ENCODE assay signal across 1 cellular context in the genomic region with DNA sequence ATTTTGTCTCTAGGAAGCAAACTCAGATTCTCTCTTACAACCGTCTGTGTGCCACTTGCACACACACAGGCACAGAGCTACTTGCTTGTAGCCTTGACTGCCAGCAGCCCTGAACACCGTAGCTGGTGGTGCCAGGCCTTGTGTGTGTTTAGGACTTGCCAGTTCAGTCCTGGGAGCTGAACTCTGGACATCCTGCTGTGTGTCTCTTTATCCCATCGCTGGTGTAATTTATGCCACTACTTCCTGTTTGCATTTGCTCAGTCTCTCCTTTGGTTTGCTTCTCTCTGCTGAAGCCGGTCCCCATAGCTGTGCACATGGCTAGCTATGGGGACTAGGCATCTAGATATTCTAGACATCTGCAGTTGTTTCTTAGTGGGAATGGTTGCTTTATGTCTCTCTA.
TF ChIP-seq lines count a peak whose summit lies in the region.

No MANE protein-coding gene starts in this region.

TF ChIP-seq in HepG2, 621 proteins besides CTCF, POLR2A, EP300 and RAD21 (continued from another document and continues in another):
- TF ChIP-seq, protein P1, sequence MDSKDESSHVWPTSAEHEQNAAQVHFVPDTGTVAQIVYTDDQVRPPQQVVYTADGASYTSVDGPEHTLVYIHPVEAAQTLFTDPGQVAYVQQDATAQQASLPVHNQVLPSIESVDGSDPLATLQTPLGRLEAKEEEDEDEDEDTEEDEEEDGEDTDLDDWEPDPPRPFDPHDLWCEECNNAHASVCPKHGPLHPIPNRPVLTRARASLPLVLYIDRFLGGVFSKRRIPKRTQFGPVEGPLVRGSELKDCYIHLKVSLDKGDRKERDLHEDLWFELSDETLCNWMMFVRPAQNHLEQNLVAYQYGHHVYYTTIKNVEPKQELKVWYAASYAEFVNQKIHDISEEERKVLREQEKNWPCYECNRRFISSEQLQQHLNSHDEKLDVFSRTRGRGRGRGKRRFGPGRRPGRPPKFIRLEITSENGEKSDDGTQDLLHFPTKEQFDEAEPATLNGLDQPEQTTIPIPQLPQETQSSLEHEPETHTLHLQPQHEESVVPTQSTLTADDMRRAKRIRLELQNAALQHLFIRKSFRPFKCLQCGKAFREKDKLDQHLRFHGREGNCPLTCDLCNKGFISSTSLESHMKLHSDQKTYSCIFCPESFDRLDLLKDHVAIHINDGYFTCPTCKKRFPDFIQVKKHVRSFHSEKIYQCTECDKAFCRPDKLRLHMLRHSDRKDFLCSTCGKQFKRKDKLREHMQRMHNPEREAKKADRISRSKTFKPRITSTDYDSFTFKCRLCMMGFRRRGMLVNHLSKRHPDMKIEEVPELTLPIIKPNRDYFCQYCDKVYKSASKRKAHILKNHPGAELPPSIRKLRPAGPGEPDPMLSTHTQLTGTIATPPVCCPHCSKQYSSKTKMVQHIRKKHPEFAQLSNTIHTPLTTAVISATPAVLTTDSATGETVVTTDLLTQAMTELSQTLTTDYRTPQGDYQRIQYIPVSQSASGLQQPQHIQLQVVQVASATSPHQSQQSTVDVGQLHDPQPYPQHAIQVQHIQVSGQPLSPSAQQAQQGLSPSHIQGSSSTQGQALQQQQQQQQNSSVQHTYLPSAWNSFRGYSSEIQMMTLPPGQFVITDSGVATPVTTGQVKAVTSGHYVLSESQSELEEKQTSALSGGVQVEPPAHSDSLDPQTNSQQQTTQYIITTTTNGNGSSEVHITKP (CRISPR knock-in tag; IDR thresholded peaks at IDR 0.05; ENCODE audit: low read depth), result no peak
- TF ChIP-seq ZFP36 (IDR thresholded peaks at IDR 0.05; ENCODE audit: borderline replicate concordance, low read depth, low read length, partially characterized antibody) (no peak), JUND (CRISPR knock-in tag; IDR thresholded peaks at IDR 0.05) (no peak), ZNF24 (IDR thresholded peaks at IDR 0.05) (no peak), MXI1 (IDR thresholded peaks at IDR 0.05; ENCODE audit: borderline replicate concordance, low read depth, low read length) (peak; percentile 53; the same call in 1 of the 3 replicates), TEAD3 (CRISPR knock-in tag; optimal IDR thresholded peaks at IDR 0.05; ENCODE audit: borderline replicate concordance) (peak; percentile 71), KAT7 (CRISPR knock-in tag; IDR thresholded peaks at IDR 0.05; ENCODE audit: borderline replicate concordance) (no peak), FOXA1 (IDR thresholded peaks at IDR 0.05) (no peak), FOXA1 (CRISPR knock-in tag; IDR thresholded peaks at IDR 0.05) (peak; percentile 59), ZBTB7B (CRISPR knock-in tag; IDR thresholded peaks at IDR 0.05) (no peak), REPIN1 (CRISPR knock-in tag; IDR thresholded peaks at IDR 0.05; ENCODE audit: borderline replicate concordance, low read depth) (no peak), ZNF577 (CRISPR knock-in tag; IDR thresholded peaks at IDR 0.05; ENCODE audit: borderline replicate concordance, low read depth) (no peak), PHF20 (CRISPR knock-in tag; IDR thresholded peaks at IDR 0.05) (no peak), SRSF4 (IDR thresholded peaks at IDR 0.05; ENCODE audit: low read depth, low read length, poor library complexity, severe bottlenecking) (no peak), ZNF3 (CRISPR knock-in tag; IDR thresholded peaks at IDR 0.05) (no peak), KMT2A (CRISPR knock-in tag; IDR thresholded peaks at IDR 0.05) (0 out of 2 replicates have a peak, but pooled peaks have one; percentile 35), HMGA1 (CRISPR knock-in tag; conservative IDR thresholded peaks at IDR 0.05) (no peak), GABPA (IDR thresholded peaks at IDR 0.05; ENCODE audit: low read depth, low read length) (no peak), GABPA (CRISPR knock-in tag; IDR thresholded peaks at IDR 0.05; ENCODE audit: low read depth) (peak; percentile 74), ZNF605 (CRISPR knock-in tag; IDR thresholded peaks at IDR 0.05) (no peak), NFIC (IDR thresholded peaks at IDR 0.05; ENCODE audit: low read length) (no peak), NAIF1 (CRISPR knock-in tag; IDR thresholded peaks at IDR 0.05; ENCODE audit: borderline replicate concordance) (no peak), ZNF10 (CRISPR knock-in tag; IDR thresholded peaks at IDR 0.05; ENCODE audit: borderline replicate concordance, low read depth) (no peak), JDP2 (CRISPR knock-in tag; IDR thresholded peaks at IDR 0.05; ENCODE audit: borderline replicate concordance) (no peak), MZF1 (CRISPR knock-in tag; IDR thresholded peaks at IDR 0.05; ENCODE audit: borderline replicate concordance) (no peak), ZNF17 (CRISPR knock-in tag; IDR thresholded peaks at IDR 0.05) (no peak), KDM3A (CRISPR knock-in tag; IDR thresholded peaks at IDR 0.05; ENCODE audit: low read depth) (no peak), ZNF234 (CRISPR knock-in tag; conservative IDR thresholded peaks at IDR 0.05) (no peak), NBN (conservative IDR thresholded peaks at IDR 0.05) (no peak), TBL1XR1 (IDR thresholded peaks at IDR 0.05; ENCODE audit: borderline replicate concordance, low read length, partially characterized antibody) (no peak), RARG (CRISPR knock-in tag; IDR thresholded peaks at IDR 0.05; ENCODE audit: low read depth) (no peak), IRF2 (CRISPR knock-in tag; IDR thresholded peaks at IDR 0.05) (no peak), MED8 (CRISPR knock-in tag; IDR thresholded peaks at IDR 0.05; ENCODE audit: insufficient replicate concordance) (no peak), SUZ12 (IDR thresholded peaks at IDR 0.05; ENCODE audit: low read depth, low read length) (no peak), NFKB2 (CRISPR knock-in tag; IDR thresholded peaks at IDR 0.05; ENCODE audit: borderline replicate concordance) (no peak), ZNF792 (CRISPR knock-in tag; IDR thresholded peaks at IDR 0.05) (peak; percentile 42; the same call in 1 of the 2 replicates), MAZ (IDR thresholded peaks at IDR 0.05; ENCODE audit: borderline replicate concordance, low read depth, low read length) (no peak), MAZ (CRISPR knock-in tag; IDR thresholded peaks at IDR 0.05; ENCODE audit: low read depth) (no peak), SMYD3 (CRISPR knock-in tag; IDR thresholded peaks at IDR 0.05) (no peak), GTF2F1 (IDR thresholded peaks at IDR 0.05; ENCODE audit: low read length) (no peak)
- TF ChIP-seq, protein P2, sequence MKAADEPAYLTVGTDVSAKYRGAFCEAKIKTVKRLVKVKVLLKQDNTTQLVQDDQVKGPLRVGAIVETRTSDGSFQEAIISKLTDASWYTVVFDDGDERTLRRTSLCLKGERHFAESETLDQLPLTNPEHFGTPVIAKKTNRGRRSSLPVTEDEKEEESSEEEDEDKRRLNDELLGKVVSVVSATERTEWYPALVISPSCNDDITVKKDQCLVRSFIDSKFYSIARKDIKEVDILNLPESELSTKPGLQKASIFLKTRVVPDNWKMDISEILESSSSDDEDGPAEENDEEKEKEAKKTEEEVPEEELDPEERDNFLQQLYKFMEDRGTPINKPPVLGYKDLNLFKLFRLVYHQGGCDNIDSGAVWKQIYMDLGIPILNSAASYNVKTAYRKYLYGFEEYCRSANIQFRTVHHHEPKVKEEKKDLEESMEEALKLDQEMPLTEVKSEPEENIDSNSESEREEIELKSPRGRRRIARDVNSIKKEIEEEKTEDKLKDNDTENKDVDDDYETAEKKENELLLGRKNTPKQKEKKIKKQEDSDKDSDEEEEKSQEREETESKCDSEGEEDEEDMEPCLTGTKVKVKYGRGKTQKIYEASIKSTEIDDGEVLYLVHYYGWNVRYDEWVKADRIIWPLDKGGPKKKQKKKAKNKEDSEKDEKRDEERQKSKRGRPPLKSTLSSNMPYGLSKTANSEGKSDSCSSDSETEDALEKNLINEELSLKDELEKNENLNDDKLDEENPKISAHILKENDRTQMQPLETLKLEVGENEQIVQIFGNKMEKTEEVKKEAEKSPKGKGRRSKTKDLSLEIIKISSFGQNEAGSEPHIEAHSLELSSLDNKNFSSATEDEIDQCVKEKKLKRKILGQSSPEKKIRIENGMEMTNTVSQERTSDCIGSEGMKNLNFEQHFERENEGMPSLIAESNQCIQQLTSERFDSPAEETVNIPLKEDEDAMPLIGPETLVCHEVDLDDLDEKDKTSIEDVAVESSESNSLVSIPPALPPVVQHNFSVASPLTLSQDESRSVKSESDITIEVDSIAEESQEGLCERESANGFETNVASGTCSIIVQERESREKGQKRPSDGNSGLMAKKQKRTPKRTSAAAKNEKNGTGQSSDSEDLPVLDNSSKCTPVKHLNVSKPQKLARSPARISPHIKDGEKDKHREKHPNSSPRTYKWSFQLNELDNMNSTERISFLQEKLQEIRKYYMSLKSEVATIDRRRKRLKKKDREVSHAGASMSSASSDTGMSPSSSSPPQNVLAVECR (CRISPR knock-in tag; IDR thresholded peaks at IDR 0.05; ENCODE audit: borderline replicate concordance), result no peak; the same call in 1 of the 2 replicates
- TF ChIP-seq, protein P3, sequence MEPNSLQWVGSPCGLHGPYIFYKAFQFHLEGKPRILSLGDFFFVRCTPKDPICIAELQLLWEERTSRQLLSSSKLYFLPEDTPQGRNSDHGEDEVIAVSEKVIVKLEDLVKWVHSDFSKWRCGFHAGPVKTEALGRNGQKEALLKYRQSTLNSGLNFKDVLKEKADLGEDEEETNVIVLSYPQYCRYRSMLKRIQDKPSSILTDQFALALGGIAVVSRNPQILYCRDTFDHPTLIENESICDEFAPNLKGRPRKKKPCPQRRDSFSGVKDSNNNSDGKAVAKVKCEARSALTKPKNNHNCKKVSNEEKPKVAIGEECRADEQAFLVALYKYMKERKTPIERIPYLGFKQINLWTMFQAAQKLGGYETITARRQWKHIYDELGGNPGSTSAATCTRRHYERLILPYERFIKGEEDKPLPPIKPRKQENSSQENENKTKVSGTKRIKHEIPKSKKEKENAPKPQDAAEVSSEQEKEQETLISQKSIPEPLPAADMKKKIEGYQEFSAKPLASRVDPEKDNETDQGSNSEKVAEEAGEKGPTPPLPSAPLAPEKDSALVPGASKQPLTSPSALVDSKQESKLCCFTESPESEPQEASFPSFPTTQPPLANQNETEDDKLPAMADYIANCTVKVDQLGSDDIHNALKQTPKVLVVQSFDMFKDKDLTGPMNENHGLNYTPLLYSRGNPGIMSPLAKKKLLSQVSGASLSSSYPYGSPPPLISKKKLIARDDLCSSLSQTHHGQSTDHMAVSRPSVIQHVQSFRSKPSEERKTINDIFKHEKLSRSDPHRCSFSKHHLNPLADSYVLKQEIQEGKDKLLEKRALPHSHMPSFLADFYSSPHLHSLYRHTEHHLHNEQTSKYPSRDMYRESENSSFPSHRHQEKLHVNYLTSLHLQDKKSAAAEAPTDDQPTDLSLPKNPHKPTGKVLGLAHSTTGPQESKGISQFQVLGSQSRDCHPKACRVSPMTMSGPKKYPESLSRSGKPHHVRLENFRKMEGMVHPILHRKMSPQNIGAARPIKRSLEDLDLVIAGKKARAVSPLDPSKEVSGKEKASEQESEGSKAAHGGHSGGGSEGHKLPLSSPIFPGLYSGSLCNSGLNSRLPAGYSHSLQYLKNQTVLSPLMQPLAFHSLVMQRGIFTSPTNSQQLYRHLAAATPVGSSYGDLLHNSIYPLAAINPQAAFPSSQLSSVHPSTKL (CRISPR knock-in tag; IDR thresholded peaks at IDR 0.05), result peak; percentile 58; the same call in 1 of the 2 replicates
- TF ChIP-seq, protein P4, sequence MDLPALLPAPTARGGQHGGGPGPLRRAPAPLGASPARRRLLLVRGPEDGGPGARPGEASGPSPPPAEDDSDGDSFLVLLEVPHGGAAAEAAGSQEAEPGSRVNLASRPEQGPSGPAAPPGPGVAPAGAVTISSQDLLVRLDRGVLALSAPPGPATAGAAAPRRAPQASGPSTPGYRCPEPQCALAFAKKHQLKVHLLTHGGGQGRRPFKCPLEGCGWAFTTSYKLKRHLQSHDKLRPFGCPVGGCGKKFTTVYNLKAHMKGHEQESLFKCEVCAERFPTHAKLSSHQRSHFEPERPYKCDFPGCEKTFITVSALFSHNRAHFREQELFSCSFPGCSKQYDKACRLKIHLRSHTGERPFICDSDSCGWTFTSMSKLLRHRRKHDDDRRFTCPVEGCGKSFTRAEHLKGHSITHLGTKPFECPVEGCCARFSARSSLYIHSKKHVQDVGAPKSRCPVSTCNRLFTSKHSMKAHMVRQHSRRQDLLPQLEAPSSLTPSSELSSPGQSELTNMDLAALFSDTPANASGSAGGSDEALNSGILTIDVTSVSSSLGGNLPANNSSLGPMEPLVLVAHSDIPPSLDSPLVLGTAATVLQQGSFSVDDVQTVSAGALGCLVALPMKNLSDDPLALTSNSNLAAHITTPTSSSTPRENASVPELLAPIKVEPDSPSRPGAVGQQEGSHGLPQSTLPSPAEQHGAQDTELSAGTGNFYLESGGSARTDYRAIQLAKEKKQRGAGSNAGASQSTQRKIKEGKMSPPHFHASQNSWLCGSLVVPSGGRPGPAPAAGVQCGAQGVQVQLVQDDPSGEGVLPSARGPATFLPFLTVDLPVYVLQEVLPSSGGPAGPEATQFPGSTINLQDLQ (CRISPR knock-in tag; IDR thresholded peaks at IDR 0.05), result no peak
- TF ChIP-seq, protein P5, sequence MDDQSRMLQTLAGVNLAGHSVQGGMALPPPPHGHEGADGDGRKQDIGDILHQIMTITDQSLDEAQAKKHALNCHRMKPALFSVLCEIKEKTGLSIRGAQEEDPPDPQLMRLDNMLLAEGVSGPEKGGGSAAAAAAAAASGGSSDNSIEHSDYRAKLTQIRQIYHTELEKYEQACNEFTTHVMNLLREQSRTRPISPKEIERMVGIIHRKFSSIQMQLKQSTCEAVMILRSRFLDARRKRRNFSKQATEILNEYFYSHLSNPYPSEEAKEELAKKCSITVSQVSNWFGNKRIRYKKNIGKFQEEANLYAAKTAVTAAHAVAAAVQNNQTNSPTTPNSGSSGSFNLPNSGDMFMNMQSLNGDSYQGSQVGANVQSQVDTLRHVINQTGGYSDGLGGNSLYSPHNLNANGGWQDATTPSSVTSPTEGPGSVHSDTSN (CRISPR knock-in tag; IDR thresholded peaks at IDR 0.05; ENCODE audit: borderline replicate concordance), result no peak
- TF ChIP-seq, protein P6, sequence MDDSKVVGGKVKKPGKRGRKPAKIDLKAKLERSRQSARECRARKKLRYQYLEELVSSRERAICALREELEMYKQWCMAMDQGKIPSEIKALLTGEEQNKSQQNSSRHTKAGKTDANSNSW (CRISPR knock-in tag; IDR thresholded peaks at IDR 0.05; ENCODE audit: borderline replicate concordance), result no peak
- TF ChIP-seq, protein P7, sequence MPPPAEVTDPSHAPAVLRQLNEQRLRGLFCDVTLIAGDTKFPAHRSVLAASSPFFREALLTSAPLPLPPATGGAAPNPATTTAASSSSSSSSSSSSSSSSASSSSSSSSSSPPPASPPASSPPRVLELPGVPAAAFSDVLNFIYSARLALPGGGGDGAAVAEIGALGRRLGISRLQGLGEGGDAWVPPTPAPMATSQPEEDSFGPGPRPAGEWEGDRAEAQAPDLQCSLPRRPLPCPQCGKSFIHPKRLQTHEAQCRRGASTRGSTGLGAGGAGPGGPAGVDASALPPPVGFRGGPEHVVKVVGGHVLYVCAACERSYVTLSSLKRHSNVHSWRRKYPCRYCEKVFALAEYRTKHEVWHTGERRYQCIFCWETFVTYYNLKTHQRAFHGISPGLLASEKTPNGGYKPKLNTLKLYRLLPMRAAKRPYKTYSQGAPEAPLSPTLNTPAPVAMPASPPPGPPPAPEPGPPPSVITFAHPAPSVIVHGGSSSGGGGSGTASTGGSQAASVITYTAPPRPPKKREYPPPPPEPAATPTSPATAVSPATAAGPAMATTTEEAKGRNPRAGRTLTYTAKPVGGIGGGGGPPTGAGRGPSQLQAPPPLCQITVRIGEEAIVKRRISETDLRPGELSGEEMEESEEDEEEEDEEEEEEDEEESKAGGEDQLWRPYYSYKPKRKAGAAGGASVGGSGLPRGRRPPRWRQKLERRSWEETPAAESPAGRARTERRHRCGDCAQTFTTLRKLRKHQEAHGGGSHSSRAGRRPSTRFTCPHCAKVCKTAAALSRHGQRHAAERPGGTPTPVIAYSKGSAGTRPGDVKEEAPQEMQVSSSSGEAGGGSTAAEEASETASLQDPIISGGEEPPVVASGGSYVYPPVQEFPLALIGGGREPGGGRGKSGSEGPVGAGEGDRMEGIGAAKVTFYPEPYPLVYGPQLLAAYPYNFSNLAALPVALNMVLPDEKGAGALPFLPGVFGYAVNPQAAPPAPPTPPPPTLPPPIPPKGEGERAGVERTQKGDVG (CRISPR knock-in tag; IDR thresholded peaks at IDR 0.05; ENCODE audit: borderline replicate concordance), result no peak
